8 cellular contexts compared by ENCODE assay signal in genomic region chr15:101014921-101015841, GRCh38.
DNase-seq lines count a peak whose midpoint lies in the region; ATAC-seq and TF ChIP-seq lines count a peak whose summit lies in the region.

No MANE protein-coding gene starts in this region.

- DNase-seq in AML-193 (lab: John Stamatoyannopoulos, UW), result peak; percentile 30 to 31
- peak; percentile 74 for DNase-seq in GM20000 (ENCODE audit: low spot score)
- DNase-seq in NCI-H2171 (lab: John Stamatoyannopoulos, UW), result peak; percentile 68
- peak; percentile 74 for DNase-seq in activated CD4-positive, alpha-beta memory T cell treated with anti-CD3 and anti-CD28 coated beads, Interleukin-2, amount 10 ng/mL, durations not matched to agents 7 days and 5 days
- DNase-seq in ecto neural progenitor cell (ENCODE audit: low spot score), result peak; percentile 84
- DNase-seq in medulla oblongata (ENCODE audit: extremely low spot score), result peak; percentile 83
- DNase-seq in stimulated activated CD8-positive, alpha-beta memory T cell treated with anti-CD3 and anti-CD28 coated beads, Interleukin-15, amount 100 ng/mL, for 24 hours (ENCODE audit: low read depth), result peak; percentile 45

- no peaks in the 10 kb centered on the region for H3K36me3 Mint-ChIP-seq in activated CD4-positive, alpha-beta memory T cell treated with anti-CD3 and anti-CD28 coated beads, Interleukin-2, amount 10 ng/mL, durations not matched to agents 7 days and 5 days (ENCODE audit: low read depth)

- CTCF ChIA-PET in activated CD4-positive, alpha-beta memory T cell treated with anti-CD3 and anti-CD28 coated beads, Interleukin-2, amount 10 ng/mL, durations not matched to agents 7 days and 5 days (lab: Charles Lee), result interaction anchor here (0.7 to 4.2 kb wide), 16 partner anchors 7 to 305 kb away, joined by 3 to 120 read pairs (median 4); no protein-coding TSS in a partner anchor

- ATAC-seq in GM19397 (IDR thresholded peaks at IDR 0.05; ENCODE audit: unreplicated experiment), result no peak

- peak; percentile 68 for TF ChIP-seq CTCF in GM20000 (IDR thresholded peaks at IDR 0.05; ENCODE audit: extremely low read depth, missing control alignments)

- no peaks in the 10 kb centered on the region for H3K4me1 Mint-ChIP-seq in activated CD4-positive, alpha-beta memory T cell treated with anti-CD3 and anti-CD28 coated beads, Interleukin-2, amount 10 ng/mL, durations not matched to agents 7 days and 5 days

- POLR2A ChIA-PET in activated CD4-positive, alpha-beta memory T cell treated with anti-CD3 and anti-CD28 coated beads, Interleukin-2, amount 10 ng/mL, durations not matched to agents 7 days and 5 days (lab: Charles Lee), result interaction anchor here (1.2 kb wide), 1 partner anchor 243 kb away, joined by 5 read pairs; no protein-coding TSS in a partner anchor

- H3K4me3 Mint-ChIP-seq in activated CD4-positive, alpha-beta memory T cell treated with anti-CD3 and anti-CD28 coated beads, Interleukin-2, amount 10 ng/mL, durations not matched to agents 7 days and 5 days, result no peak overlapping the region

- H3K9me3 Mint-ChIP-seq in activated CD4-positive, alpha-beta memory T cell treated with anti-CD3 and anti-CD28 coated beads, Interleukin-2, amount 10 ng/mL, durations not matched to agents 7 days and 5 days, result no peaks in the 10 kb centered on the region

- H3K27me3 Mint-ChIP-seq in activated CD4-positive, alpha-beta memory T cell treated with anti-CD3 and anti-CD28 coated beads, Interleukin-2, amount 10 ng/mL, durations not matched to agents 7 days and 5 days, result peaks cover 6% of the 10 kb centered on the region

- no peak overlapping the region for H3K27ac Mint-ChIP-seq in activated CD4-positive, alpha-beta memory T cell treated with anti-CD3 and anti-CD28 coated beads, Interleukin-2, amount 10 ng/mL, durations not matched to agents 7 days and 5 days

Comparison
In these comparisons a context has a peak if more than half of its experiments do, and no peak if none do; other contexts are left out.
1. DNase-seq: peak in every context shown above with its lines; median percentile 84 in ecto neural progenitor cell; 83 in medulla oblongata; 74 in GM20000; 74 in activated CD4-positive, alpha-beta memory T cell treated with anti-CD3 and anti-CD28 coated beads, Interleukin-2, amount 10 ng/mL, durations not matched to agents 7 days and 5 days; 68 in NCI-H2171; 45 in stimulated activated CD8-positive, alpha-beta memory T cell treated with anti-CD3 and anti-CD28 coated beads, Interleukin-15, amount 100 ng/mL, for 24 hours; 30 in AML-193.